ENCODE assay signal across 8 cellular contexts in genomic region chr21:44872568-44873355, GRCh38. TPM values are rescaled to one million over a fixed set of nuclear protein-coding genes. Genes with fewer than 3 reads are reported as not detected.
DNase-seq lines count a peak whose midpoint lies in the region; ATAC-seq and TF ChIP-seq lines count a peak whose summit lies in the region.

No MANE protein-coding gene starts in this region.

- DNase-seq in DMS53 (lab: John Stamatoyannopoulos, UW): peak; percentile 65
- no peak for DNase-seq in DMS53 treated with DMSO at 0.1 percent for 48 hours (lab: John Stamatoyannopoulos, UW; ENCODE audit: unreplicated experiment)
- no peak for DNase-seq in LNCaP clone FGC (ENCODE audit: low read depth)
- peak in 3 of 4 donors; percentile 47 to 56 (median 47) for DNase-seq in body of pancreas
- no peak for DNase-seq in DMS153 (lab: John Stamatoyannopoulos, UW)
- DNase-seq in A172 (ENCODE audit: low spot score): no peak

- intact Hi-C loops in body of pancreas (cut with DNase I): no loop called here

- TF ChIP-seq POLR2A in body of pancreas (IDR thresholded peaks at IDR 0.05): peak in 1 of 3 donors; percentile 31

- H3K9me3 ChIP-seq in body of pancreas: no peaks in the 10 kb centered on the region
- H3K9me3 ChIP-seq in iPS-18c (ENCODE audit: control insufficient read depth, insufficient read depth, low read length): peaks cover 2% of the 10 kb centered on the region
- no peaks in the 10 kb centered on the region for H3K9me3 ChIP-seq in skeletal muscle tissue (ENCODE audit: control insufficient read depth in 3 of 3, low read length in 3 of 3)

- H3K4me3 ChIP-seq in LNCaP clone FGC (ENCODE audit: low read depth, low read length): peak overlapping the region; percentile 91
- H3K4me3 ChIP-seq in body of pancreas: peak overlapping the region; percentile 74 to 95
- peak overlapping the region; percentile 90 for H3K4me3 ChIP-seq in iPS-18c (ENCODE audit: insufficient read depth, low read depth, low read length)
- peak overlapping the region; percentile 72 to 86 (median 81) for H3K4me3 ChIP-seq in skeletal muscle tissue (ENCODE audit: low read length in 3 of 3)

- H3K9ac ChIP-seq in skeletal muscle tissue (ENCODE audit: low read depth in 1 of 3, low read length in 3 of 3): peak overlapping the region; percentile 75 to 92 (median 85)

- peak overlapping the region; percentile 66 to 85 (median 81) for H3K27ac ChIP-seq in body of pancreas
- peak overlapping the region; percentile 84 for H3K27ac ChIP-seq in skeletal muscle tissue (ENCODE audit: low read depth, low read length)

- H3K36me3 ChIP-seq in body of pancreas (replicated peaks in 1 of 2; ENCODE audit: insufficient read depth in 1 of 2, low read depth in 2 of 2) (no peaks in the 10 kb centered on the region), skeletal muscle tissue (ENCODE audit: control insufficient read depth in 3 of 3, insufficient read depth in 3 of 3, low read length in 3 of 3) (no peaks in the 10 kb centered on the region)

- H3K27me3 ChIP-seq in body of pancreas (no peaks in the 10 kb centered on the region), skeletal muscle tissue (ENCODE audit: control insufficient read depth in 3 of 3, insufficient read depth in 3 of 3, low read length in 3 of 3) (no peaks in the 10 kb centered on the region)

- peaks cover 60% of the 10 kb centered on the region for H3K4me1 ChIP-seq in body of pancreas
- H3K4me1 ChIP-seq in skeletal muscle tissue (ENCODE audit: control insufficient read depth in 3 of 3, insufficient read depth in 3 of 3, low read length in 3 of 3): peaks cover 62 to 70% (median 68%) of the 10 kb centered on the region in 3 donors

- no peak for ATAC-seq in body of pancreas

- TF ChIP-seq CTCF in LNCaP clone FGC (IDR thresholded peaks at IDR 0.05; ENCODE audit: control insufficient read depth, extremely low read depth, insufficient read depth) (no peak), body of pancreas (IDR thresholded peaks at IDR 0.05) (no peak)

- WGBS in body of pancreas, 2 donors: 1% methylated on average over 20 to 65 of the region's 66 CpGs

RNA-seq across cellular contexts. Expression of gene PTTG1IP, which starts 0.7 kb away (rescaled TPM):
- total RNA-seq in body of pancreas (100 to 1,000 TPM in 1 of 2 donors, 10 to 100 TPM in 1; 71.5 to 106 TPM), skeletal muscle tissue (98.1 TPM)
- total RNA-seq in A172 (2014; rRNA removed; shearing (Covaris generic)): 637 and 713 TPM in 2 replicates

RNA-seq across cellular contexts. Expression of gene ITGB2, which starts 47.9 kb away (rescaled TPM):
- total RNA-seq in body of pancreas: 10 to 100 TPM; 17.8 to 23.3 TPM
- 19.8 TPM for total RNA-seq in skeletal muscle tissue
- 0.19 and 1.2 TPM in 2 replicates for total RNA-seq in A172 (2014; rRNA removed; shearing (Covaris generic))

RNA-seq across cellular contexts. Expression of gene SUMO3, which starts 54.9 kb away (rescaled TPM):
- total RNA-seq in body of pancreas (10 to 100 TPM; 20.4 to 33.2 TPM), skeletal muscle tissue (28.7 TPM)
- total RNA-seq in A172 (2014; rRNA removed; shearing (Covaris generic)): 118 and 140 TPM in 2 replicates

Comparison
In these comparisons a context has a peak if more than half of its experiments do, and no peak if none do; other contexts are left out.
1. DNase-seq: peak in DMS53 (single experiment) and body of pancreas (3 of 4); none in DMS53 treated with DMSO at 0.1 percent for 48 hours (single experiment), LNCaP clone FGC (single experiment), DMS153 (single experiment) and A172 (single experiment).
2. Peak in every context shown above with its lines, with median percentiles within 50 percentile points of each other: H3K4me3 ChIP-seq.